ENCODE assay signal across 17 cellular contexts in the genomic region with DNA sequence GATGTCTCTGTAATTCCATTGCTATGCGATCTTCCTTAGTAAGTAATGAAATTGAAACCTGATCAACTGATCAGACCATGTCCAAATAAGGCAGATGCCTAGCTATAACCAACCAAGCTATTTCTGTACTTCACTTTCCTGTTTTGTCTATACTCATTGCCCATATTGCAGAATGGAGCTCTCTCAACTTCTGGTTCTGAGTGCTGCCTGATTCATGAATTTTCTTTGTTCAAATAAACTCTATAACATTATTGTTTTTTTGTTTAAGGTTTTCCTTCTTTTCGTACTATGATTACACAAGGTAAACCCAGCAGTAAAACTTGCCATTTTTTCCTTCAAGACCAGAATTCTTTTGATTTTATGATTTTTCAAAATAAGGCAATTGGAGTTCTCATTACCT. TPM values are rescaled to one million over a fixed set of nuclear protein-coding genes. Genes with fewer than 3 reads are reported as not detected.
DNase-seq lines count a peak whose midpoint lies in the region; ATAC-seq and TF ChIP-seq lines count a peak whose summit lies in the region.
"Had no signal": no experiment of that assay in that cellular context is flagged by ENCODE, and none has a peak within 500 bp of the region (broad histone marks: within the 10 kb centered on the region; RNA-seq: fewer than 3 reads in every experiment).

No MANE protein-coding gene starts in this region.

- H3K9me3 Mint-ChIP-seq in activated CD8-positive, alpha-beta T cell treated with anti-CD3 and anti-CD28 coated beads for 36 hours = peaks cover 50% of the 10 kb centered on the region
- peaks cover 25% of the 10 kb centered on the region for H3K9me3 Mint-ChIP-seq in activated CD8-positive, alpha-beta T cell treated with anti-CD3 and anti-CD28 coated beads, Interleukin-2, amount 10 ng/mL, durations not matched to agents 7 days and 5 days (ENCODE audit: insufficient read depth)

- no peaks in the 10 kb centered on the region for H3K27me3 ChIP-seq in osteoblast (ENCODE audit: insufficient read depth, low read length)
- H3K27me3 ChIP-seq: BLaER1 treated with 17β-estradiol and CSF1 and Interleukin-3, amounts not matched to agents 10 nM and 100 nM had no signal

- H3K27ac ChIP-seq in HEK293 (ENCODE audit: extremely low read depth, low read depth, low read length) (no peak overlapping the region), osteoblast (ENCODE audit: low read depth, low read length) (no peak overlapping the region)
- H3K27ac ChIP-seq: BLaER1 treated with 17β-estradiol and CSF1 and Interleukin-3, amounts not matched to agents 10 nM and 100 nM; C4-2B had no signal

- peaks cover 21% of the 10 kb centered on the region for H4K20me1 ChIP-seq in osteoblast (ENCODE audit: insufficient read depth, low read length)

- POLR2A ChIA-PET in activated CD8-positive, alpha-beta T cell treated with anti-CD3 and anti-CD28 coated beads for 36 hours (lab: Charles Lee) = no interaction called here
- POLR2A ChIA-PET in activated CD8-positive, alpha-beta T cell treated with anti-CD3 and anti-CD28 coated beads, Interleukin-2, amount 10 ng/mL, durations not matched to agents 7 days and 5 days (lab: Charles Lee) = no interaction called here
- POLR2A ChIA-PET in HEK293 (lab: Yijun Ruan, JAX) = no interaction called here

- intact Hi-C loops in activated CD8-positive, alpha-beta T cell treated with anti-CD3 and anti-CD28 coated beads for 36 hours (cut with micrococcal nuclease) = no loop called here

- H2AFZ ChIP-seq in osteoblast (ENCODE audit: low read length) = no peak overlapping the region

- peaks cover 62% of the 10 kb centered on the region for H3K79me2 ChIP-seq in osteoblast (ENCODE audit: insufficient read depth, low read length)

- H3K36me3 Mint-ChIP-seq in activated CD8-positive, alpha-beta T cell treated with anti-CD3 and anti-CD28 coated beads for 36 hours (ENCODE audit: low read depth) = peaks cover 75% of the 10 kb centered on the region
- peaks cover 67% of the 10 kb centered on the region for H3K36me3 Mint-ChIP-seq in activated CD8-positive, alpha-beta T cell treated with anti-CD3 and anti-CD28 coated beads, Interleukin-2, amount 10 ng/mL, durations not matched to agents 7 days and 5 days (ENCODE audit: low read depth)

- H3K4me1 Mint-ChIP-seq in activated CD8-positive, alpha-beta T cell treated with anti-CD3 and anti-CD28 coated beads for 36 hours (ENCODE audit: low read depth) = peaks cover 30% of the 10 kb centered on the region
- H3K4me1 Mint-ChIP-seq in activated CD8-positive, alpha-beta T cell treated with anti-CD3 and anti-CD28 coated beads, Interleukin-2, amount 10 ng/mL, durations not matched to agents 7 days and 5 days (ENCODE audit: low read depth) = no peaks in the 10 kb centered on the region

- no peak overlapping the region for H3K4me3 Mint-ChIP-seq in activated CD8-positive, alpha-beta T cell treated with anti-CD3 and anti-CD28 coated beads for 36 hours
- no peak overlapping the region for H3K4me3 Mint-ChIP-seq in activated CD8-positive, alpha-beta T cell treated with anti-CD3 and anti-CD28 coated beads, Interleukin-2, amount 10 ng/mL, durations not matched to agents 7 days and 5 days
- H3K4me3 Mint-ChIP-seq: B cell; CD4-positive, alpha-beta T cell; CD8-positive, alpha-beta T cell had no signal

- ATAC-seq in activated CD8-positive, alpha-beta T cell treated with anti-CD3 and anti-CD28 coated beads for 36 hours = no peak
- no peak for ATAC-seq in activated CD8-positive, alpha-beta T cell treated with anti-CD3 and anti-CD28 coated beads, Interleukin-2, amount 10 ng/mL, durations not matched to agents 7 days and 5 days
- no peak for ATAC-seq in GM18868 (IDR thresholded peaks at IDR 0.05; ENCODE audit: unreplicated experiment)
- no peak for ATAC-seq in GM21390 (IDR thresholded peaks at IDR 0.05; ENCODE audit: unreplicated experiment)
- ATAC-seq: CD8-positive, alpha-beta T cell had no signal

- DNase-seq in activated CD8-positive, alpha-beta T cell treated with anti-CD3 and anti-CD28 coated beads for 36 hours = no peak
- no peak for DNase-seq in activated CD8-positive, alpha-beta T cell treated with anti-CD3 and anti-CD28 coated beads, Interleukin-2, amount 10 ng/mL, durations not matched to agents 7 days and 5 days
- peak; percentile 17 for DNase-seq in osteoblast (ENCODE audit: insufficient read length, low spot score, missing footprints)
- DNase-seq: 8988T; ACHN; Caco-2; Calu3; CD4-positive, alpha-beta T cell; CD8-positive, alpha-beta T cell; DMS79 treated with DMSO at 0.1 percent for 48 hours; GF-D8 had no signal

- H3K36me3 ChIP-seq in HEK293 (ENCODE audit: control insufficient read depth in 2 of 2, insufficient read depth in 1 of 2, low read length in 2 of 2) = peaks cover 4 to 19% of the 10 kb centered on the region in 2 experiments; a peak in 1 of 3 replicates
- H3K36me3 ChIP-seq in osteoblast (ENCODE audit: insufficient read depth, low read length) = no peaks in the 10 kb centered on the region

- H3K4me1 ChIP-seq in HEK293 (ENCODE audit: control insufficient read depth, insufficient read depth, low read length) (no peaks in the 10 kb centered on the region), osteoblast (ENCODE audit: insufficient read depth, low read length) (no peaks in the 10 kb centered on the region)
- H3K4me1 ChIP-seq: BLaER1 treated with 17β-estradiol and CSF1 and Interleukin-3, amounts not matched to agents 10 nM and 100 nM; Caco-2 had no signal

- H3K4me3 ChIP-seq in HEK293 (ENCODE audit: low read depth, low read length) (no peak overlapping the region), osteoblast (ENCODE audit: insufficient read depth, low read length) (no peak overlapping the region)
- H3K4me3 ChIP-seq: BLaER1 treated with 17β-estradiol and CSF1 and Interleukin-3, amounts not matched to agents 10 nM and 100 nM had no signal

- no peaks in the 10 kb centered on the region for H3K27me3 Mint-ChIP-seq in activated CD8-positive, alpha-beta T cell treated with anti-CD3 and anti-CD28 coated beads for 36 hours
- no peaks in the 10 kb centered on the region for H3K27me3 Mint-ChIP-seq in activated CD8-positive, alpha-beta T cell treated with anti-CD3 and anti-CD28 coated beads, Interleukin-2, amount 10 ng/mL, durations not matched to agents 7 days and 5 days (ENCODE audit: low read depth)
- H3K27me3 Mint-ChIP-seq: B cell; CD4-positive, alpha-beta T cell had no signal

- H3K9me3 ChIP-seq in HEK293 (ENCODE audit: control insufficient read depth, insufficient read depth, low read depth, low read length) (no peaks in the 10 kb centered on the region), osteoblast (ENCODE audit: low read depth, low read length) (no peaks in the 10 kb centered on the region)

- CTCF ChIA-PET in activated CD8-positive, alpha-beta T cell treated with anti-CD3 and anti-CD28 coated beads for 36 hours (lab: Charles Lee) = no interaction called here
- CTCF ChIA-PET in activated CD8-positive, alpha-beta T cell treated with anti-CD3 and anti-CD28 coated beads, Interleukin-2, amount 10 ng/mL, durations not matched to agents 7 days and 5 days (lab: Charles Lee) = no interaction called here
- CTCF ChIA-PET in HEK293 (lab: Yijun Ruan, JAX) = interaction anchor here (0.7 kb wide), 1 partner anchor 148 kb away, joined by 3 read pairs; no protein-coding TSS in a partner anchor

- no peak for TF ChIP-seq CTCF in activated CD8-positive, alpha-beta T cell treated with anti-CD3 and anti-CD28 coated beads for 36 hours (IDR thresholded peaks at IDR 0.05)
- TF ChIP-seq CTCF in HEK293 (tag by site-specific recombination; IDR thresholded peaks at IDR 0.05) (no peak), osteoblast (IDR thresholded peaks at IDR 0.05; ENCODE audit: extremely low read depth, low read depth, low read length) (no peak)

- peak overlapping the region; percentile 59 for H3K27ac Mint-ChIP-seq in activated CD8-positive, alpha-beta T cell treated with anti-CD3 and anti-CD28 coated beads for 36 hours
- H3K27ac Mint-ChIP-seq in activated CD8-positive, alpha-beta T cell treated with anti-CD3 and anti-CD28 coated beads, Interleukin-2, amount 10 ng/mL, durations not matched to agents 7 days and 5 days = no peak overlapping the region
- H3K27ac Mint-ChIP-seq: B cell; CD4-positive, alpha-beta T cell; CD8-positive, alpha-beta T cell had no signal

- H3K4me2 ChIP-seq in osteoblast (ENCODE audit: insufficient read depth, low read length) = no peak overlapping the region
- H3K4me2 ChIP-seq: BLaER1 treated with 17β-estradiol and CSF1 and Interleukin-3, amounts not matched to agents 10 nM and 100 nM had no signal

TF ChIP-seq in HEK293, 187 proteins besides CTCF, POLR2A, EP300 and RAD21:
- TF ChIP-seq ZNF549 (tag by site-specific recombination; IDR thresholded peaks at IDR 0.05) = peak; percentile 94
- TF ChIP-seq ZNF112 (tag by site-specific recombination; IDR thresholded peaks at IDR 0.05) = no peak
- no peak for TF ChIP-seq ZNF624 (tag by site-specific recombination; IDR thresholded peaks at IDR 0.05)
- TF ChIP-seq KLF9 (tag by site-specific recombination; IDR thresholded peaks at IDR 0.05; ENCODE audit: low read depth) = no peak

RNA-seq across cellular contexts. Expression of a gene that starts 16.3 kb away (rescaled TPM):
- 10 to 100 TPM; 51.4 to 54.3 TPM for total RNA-seq in activated CD8-positive, alpha-beta T cell treated with anti-CD3 and anti-CD28 coated beads for 36 hours
- 10 to 100 TPM; 46.0 to 48.7 TPM for total RNA-seq in activated CD8-positive, alpha-beta T cell treated with anti-CD3 and anti-CD28 coated beads, Interleukin-2, amount 10 ng/mL, durations not matched to agents 7 days and 5 days
- total RNA-seq in osteoblast = 23.5 and 24.8 TPM in 2 replicates
